Comparison of ENCODE assay signal across 9 cellular contexts in the genomic region with DNA sequence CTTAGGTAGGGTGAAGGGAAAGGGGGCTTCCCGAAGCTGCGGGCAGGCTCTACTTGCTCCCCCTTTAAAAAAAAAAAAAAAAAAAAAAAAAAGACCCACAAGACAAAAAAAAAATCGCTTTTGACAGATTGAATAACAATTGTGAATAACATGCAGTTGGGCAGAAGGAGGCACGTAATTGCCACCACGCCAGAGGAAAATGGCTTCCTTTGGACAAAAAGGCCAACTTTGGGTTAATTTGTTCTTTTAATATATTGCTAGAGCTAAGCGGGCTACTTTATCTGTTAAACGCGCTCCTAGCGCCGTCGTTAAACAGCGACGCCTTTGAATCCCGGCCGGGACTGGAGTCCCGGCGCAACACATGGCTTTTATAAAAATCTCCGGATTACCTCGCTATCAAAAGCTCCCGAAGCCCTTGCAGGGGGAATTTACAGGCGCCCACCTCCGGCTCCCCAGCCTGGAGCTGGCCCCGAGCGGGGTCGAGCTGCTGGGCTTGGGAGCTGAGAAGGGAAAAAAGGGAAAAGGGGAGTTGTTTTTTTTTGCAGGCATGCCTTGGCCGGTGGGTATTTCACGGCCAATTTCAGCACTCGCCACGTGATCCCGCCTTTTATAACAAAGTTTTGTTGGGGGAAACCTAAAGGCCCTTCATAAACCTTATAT. TPM values are rescaled to one million over a fixed set of nuclear protein-coding genes. Genes with fewer than 3 reads are reported as not detected.
DNase-seq lines count a peak whose midpoint lies in the region; ATAC-seq and TF ChIP-seq lines count a peak whose summit lies in the region.
"Had no signal": no experiment of that assay in that cellular context is flagged by ENCODE, and none has a peak within 500 bp of the region (broad histone marks: within the 10 kb centered on the region; RNA-seq: fewer than 3 reads in every experiment).

No MANE protein-coding gene starts in this region.

- peaks cover 9% of the 10 kb centered on the region for H3F3A ChIP-seq in smooth muscle cell (ENCODE audit: low read depth)

- ATAC-seq in GM21786 (IDR thresholded peaks at IDR 0.05; ENCODE audit: unreplicated experiment): no peak

- no peaks in the 10 kb centered on the region for H3K27me3 ChIP-seq in smooth muscle cell (ENCODE audit: low read depth)

- peaks cover 12% of the 10 kb centered on the region for H3K4me1 ChIP-seq in smooth muscle cell (ENCODE audit: low read depth)

- peak overlapping the region; percentile 69 for H3K9ac ChIP-seq in smooth muscle cell (ENCODE audit: low read depth)

- H3K79me2 ChIP-seq in smooth muscle cell (ENCODE audit: low read depth): peaks cover 80% of the 10 kb centered on the region

- H3K4me3 ChIP-seq in fibroblast of pulmonary artery (replicated peaks; ENCODE audit: low read depth, low read length) (peak overlapping the region; percentile 25), smooth muscle cell (peak overlapping the region; percentile 60)

- no peak for TF ChIP-seq CTCF in RWPE1 (conservative IDR thresholded peaks at IDR 0.05; ENCODE audit: low read depth)
- TF ChIP-seq CTCF in fibroblast of pulmonary artery (IDR thresholded peaks at IDR 0.05; ENCODE audit: low read length, missing control alignments): no peak
- TF ChIP-seq CTCF in smooth muscle cell (IDR thresholded peaks at IDR 0.05; ENCODE audit: borderline replicate concordance, insufficient read depth, poor library complexity, severe bottlenecking): no peak

- POLR2A ChIA-PET in RWPE1 (lab: Yijun Ruan, JAX; ENCODE audit: low non-redundant PET): interaction anchor here (0.7 to 1.1 kb wide), 2 partner anchors 11 to 459 kb away, joined by 4 to 11 read pairs; no protein-coding TSS in a partner anchor

- CTCF ChIA-PET in RWPE1 (lab: Yijun Ruan, JAX): interaction anchor here (0.6 to 1.3 kb wide), 9 partner anchors 8 to 1206 kb away, joined by 3 to 6 read pairs (median 3); no protein-coding TSS in a partner anchor

- peak overlapping the region; percentile 0 for H2AFZ ChIP-seq in smooth muscle cell (ENCODE audit: low read depth)

- peak; percentile 66 for DNase-seq in NCI-H748 (lab: John Stamatoyannopoulos, UW; ENCODE audit: unreplicated experiment)
- DNase-seq in NCI-H748 treated with DMSO at 0.1 percent for 48 hours (lab: John Stamatoyannopoulos, UW): no peak
- no peak for DNase-seq in RWPE1 (ENCODE audit: low spot score)
- no peak for DNase-seq in fibroblast of pulmonary artery (ENCODE audit: low read depth)
- no peak for DNase-seq in smooth muscle cell (lab: John Stamatoyannopoulos, UW; ENCODE audit: unreplicated experiment)
- DNase-seq in GM19238 (ENCODE audit: insufficient read length, low spot score): no peak
- no peak for DNase-seq in 8988T
- DNase-seq: DND-41 had no signal

- H3K27ac ChIP-seq in RWPE1 (peak overlapping the region; percentile 98), smooth muscle cell (ENCODE audit: low read depth) (peak overlapping the region; percentile 69)

- peaks cover 6% of the 10 kb centered on the region for H4K20me1 ChIP-seq in smooth muscle cell (ENCODE audit: low read depth)

- no peaks in the 10 kb centered on the region for H3K9me3 ChIP-seq in smooth muscle cell (replicated peaks; ENCODE audit: low read depth)

- H3K4me2 ChIP-seq in smooth muscle cell: peak overlapping the region; percentile 89

- no peaks in the 10 kb centered on the region for H3K36me3 ChIP-seq in smooth muscle cell (ENCODE audit: low read depth)

- WGBS in smooth muscle cell (ENCODE audit: low lambda C conversion rate): under 1% methylated on average over 30 of the region's 30 CpGs

RNA-seq across cellular contexts. Expression of gene HOXA11, which starts 1.2 kb away (rescaled TPM):
- 18.2 and 20.3 TPM in 2 replicates for total RNA-seq in smooth muscle cell
- polyA plus RNA-seq in smooth muscle cell: 25.2 and 27.7 TPM in 2 replicates

RNA-seq across cellular contexts. Expression of gene HOXA10, which starts 9.7 kb away (rescaled TPM):
- total RNA-seq in smooth muscle cell: 35.7 and 53.6 TPM in 2 replicates
- polyA plus RNA-seq in smooth muscle cell: 37.6 and 39.4 TPM in 2 replicates

RNA-seq across cellular contexts. Expression of gene HOXA13, which starts 16.1 kb away (rescaled TPM):
- total RNA-seq in smooth muscle cell: 14.2 and 21.6 TPM in 2 replicates
- polyA plus RNA-seq in smooth muscle cell: 6.2 and 10.0 TPM in 2 replicates

RNA-seq across cellular contexts. Expression of gene HOXA9, which starts 18.5 kb away (rescaled TPM):
- 22.9 and 35.8 TPM in 2 replicates for total RNA-seq in smooth muscle cell
- 12.6 and 19.2 TPM in 2 replicates for polyA plus RNA-seq in smooth muscle cell

RNA-seq across cellular contexts. Expression of gene HOXA7, which starts 27.3 kb away (rescaled TPM):
- 0.72 TPM in 1 of 2 replicates, not detected in the other for total RNA-seq in smooth muscle cell
- polyA plus RNA-seq in smooth muscle cell: 1.2 and 1.6 TPM in 2 replicates
